Comparison of ENCODE assay signal across 1 cellular context in genomic region chr19:50516859-50517703, GRCh38.
TF ChIP-seq lines count a peak whose summit lies in the region.

No MANE protein-coding gene starts in this region.

TF ChIP-seq in WTC11, 78 proteins besides CTCF, POLR2A, EP300 and RAD21:
- no peak for TF ChIP-seq ZBTB21 (CRISPR knock-in tag; IDR thresholded peaks at IDR 0.05; ENCODE audit: borderline replicate concordance)
- no peak for TF ChIP-seq ZNF671 (CRISPR knock-in tag; IDR thresholded peaks at IDR 0.05)
- no peak for TF ChIP-seq ZNF512 (CRISPR knock-in tag; IDR thresholded peaks at IDR 0.05; ENCODE audit: borderline replicate concordance)
- TF ChIP-seq ERG (CRISPR knock-in tag; IDR thresholded peaks at IDR 0.05) = no peak
